In genomic region chr5:95730730-95731570, GRCh38 we compare ENCODE assay signal across 8 cellular contexts. TPM values are rescaled to one million over a fixed set of nuclear protein-coding genes. Genes with fewer than 3 reads are reported as not detected.
DNase-seq lines count a peak whose midpoint lies in the region; ATAC-seq and TF ChIP-seq lines count a peak whose summit lies in the region.

Gene RHOBTB3, plus strand, starts transcription at chr5:95731336. Its CDS starts 347 bp downstream, at chr5:95731683.

- H3K56ac ChIP-seq in IMR-90 (ENCODE audit: extremely low read depth, insufficient read depth, low read length): peak within 1 kb of the TSS; percentile 85

- BruUV-seq in IMR-90 (replicated peaks; lab: Mats Ljungman, UMichigan) (TSS peak; percentile 64), Panc1 (replicated peaks; lab: Mats Ljungman, UMichigan) (no TSS peak)

- peak within 1 kb of the TSS; percentile 84 for H3K18ac ChIP-seq in IMR-90 (ENCODE audit: low read depth, low read length)

- in situ Hi-C loops in IMR-90 (cut with MboI; ENCODE audit: low sequenced_read_pairs): loop anchor here (5.0 kb wide), 1 partner anchor 64 kb away; no protein-coding TSS in a partner anchor
- in situ Hi-C loops in Panc1 (cut with HindIII; ENCODE audit: low pct_unique_long_range_greater_than_20kb, low sequenced_read_pairs): no loop called here

- intact Hi-C loops in IMR-90 (cut with micrococcal nuclease) (loop anchor here (5.0 to 10.0 kb wide), 2 partner anchors 84 to 176 kb away; partner anchors contain the start of genes ARSK, RFESD and SKIC3), Panc1 (cut with micrococcal nuclease; ENCODE audit: unreplicated experiment) (loop anchor here (5.0 kb wide), 2 partner anchors 69 to 84 kb away; partner anchors contain the start of gene RFESD), thyroid gland (cut with DNase I) (loop anchor here (10.0 kb wide), 1 partner anchor 66 kb away; no protein-coding TSS in a partner anchor)

- H3K36me3 ChIP-seq in IMR-90 (ENCODE audit: control insufficient read depth, insufficient read depth, low read length) (peaks cover 6% of the 10 kb centered on the region), Panc1 (ENCODE audit: control insufficient read depth, insufficient read depth, low read length) (no peaks in the 10 kb centered on the region; the same call in 1 of the 2 replicates), thyroid gland (no peaks in the 10 kb centered on the region)

- H3K4me1 ChIP-seq in IMR-90 (ENCODE audit: control insufficient read depth, insufficient read depth, low read length): peaks cover 14% of the 10 kb centered on the region
- H3K4me1 ChIP-seq in Panc1 (ENCODE audit: control insufficient read depth, insufficient read depth, low read length): peaks cover 62% of the 10 kb centered on the region
- H3K4me1 ChIP-seq in thyroid gland: peaks cover 35% of the 10 kb centered on the region in 2 donors

- dilution Hi-C loops in IMR-90 (cut with HindIII; ENCODE audit: low sequenced_read_pairs, unreplicated experiment): no loop called here

- no peaks in the 10 kb centered on the region for H3K9me3 ChIP-seq in IMR-90 (ENCODE audit: control insufficient read depth, insufficient read depth, low read length)
- no peaks in the 10 kb centered on the region for H3K9me3 ChIP-seq in Panc1 (ENCODE audit: control insufficient read depth, insufficient read depth, low read depth, low read length)
- no peaks in the 10 kb centered on the region for H3K9me3 ChIP-seq in thyroid gland

- DNase-seq in DMS153 treated with DMSO at 0.1 percent for 48 hours (lab: John Stamatoyannopoulos, UW; ENCODE audit: unreplicated experiment) (peak; percentile 11), IMR-90 (peak; percentile 91), Panc1 (ENCODE audit: low read depth, low spot score) (no peak), foreskin melanocyte (peak; percentile 99), thyroid gland (peak; percentile 88 to 91)
- DNase-seq in activated naive CD4-positive, alpha-beta T cell treated with anti-CD3 and anti-CD28 coated beads, Interleukin-2, amount 50 U/mL, for 16 hours: peak; percentile 51

- POLR2A ChIA-PET in IMR-90 (lab: Charles Lee; ENCODE audit: unreplicated experiment) (interaction anchor here (0.6 to 1.7 kb wide), 8 partner anchors 10 to 125 kb away, joined by 3 to 20 read pairs (median 6); partner anchors contain the start of gene GLRX), Panc1 (lab: Charles Lee) (interaction anchor here (0.7 to 0.8 kb wide), 2 partner anchors 57 to 84 kb away, joined by 3 read pairs; partner anchors contain the start of gene RFESD)

- H3K4me3 ChIP-seq in IMR-90 (ENCODE audit: insufficient read depth, low read depth, low read length): peak within 1 kb of the TSS; percentile 98
- H3K4me3 ChIP-seq in Panc1 (ENCODE audit: low read depth in 2 of 2, low read length in 2 of 2): peak within 1 kb of the TSS; percentile 92 to 95
- H3K4me3 ChIP-seq in thyroid gland (replicated peaks in 1 of 3): peak within 1 kb of the TSS; percentile 75 to 88 (median 79)

- peak within 1 kb of the TSS; percentile 95 to 98 (median 96) for H3K4me3 Mint-ChIP-seq in nephron

- peaks cover 6 to 46% of the 10 kb centered on the region in 2 experiments; a peak in 2 of 4 replicates for H3K79me1 ChIP-seq in IMR-90 (ENCODE audit: low read depth in 1 of 2, low read length in 2 of 2)

- no peaks in the 10 kb centered on the region for H3K36me3 Mint-ChIP-seq in nephron (ENCODE audit: low read depth)

- peak within 1 kb of the TSS; percentile 58 for H2BK20ac ChIP-seq in IMR-90 (ENCODE audit: low read depth, low read length)

- peak within 1 kb of the TSS; percentile 99 for H3K23ac ChIP-seq in IMR-90 (ENCODE audit: low read depth, low read length)

- H3K27me3 ChIP-seq in IMR-90 (ENCODE audit: control insufficient read depth, insufficient read depth, low read length) (no peaks in the 10 kb centered on the region), Panc1 (ENCODE audit: control insufficient read depth, insufficient read depth, low read length) (no peaks in the 10 kb centered on the region), thyroid gland (no peaks in the 10 kb centered on the region)

- CTCF ChIA-PET in IMR-90 (lab: Yijun Ruan, JAX): interaction anchor here (0.6 to 2.1 kb wide), 4 partner anchors 13 to 115 kb away, joined by 3 to 12 read pairs (median 4); no protein-coding TSS in a partner anchor
- CTCF ChIA-PET in Panc1 (lab: Charles Lee): interaction anchor here (1.1 to 1.3 kb wide), 2 partner anchors 57 to 66 kb away, joined by 3 to 4 read pairs; no protein-coding TSS in a partner anchor

- H3K14ac ChIP-seq in IMR-90 (replicated peaks; ENCODE audit: low read depth, low read length): peak within 1 kb of the TSS; percentile 98

- peak within 1 kb of the TSS; percentile 83 for H2BK120ac ChIP-seq in IMR-90 (ENCODE audit: low read depth, low read length)

- peak; percentile 63; the same call in 1 of the 2 replicates for TF ChIP-seq POLR2A in IMR-90 (IDR thresholded peaks at IDR 0.05; ENCODE audit: low read depth, low read length)
- TF ChIP-seq POLR2A in thyroid gland (IDR thresholded peaks at IDR 0.05): peak in 1 of 2 donors; percentile 90

- no peaks in the 10 kb centered on the region for H3K27me3 Mint-ChIP-seq in nephron (ENCODE audit: low read depth)

- H3K27ac Mint-ChIP-seq in nephron: peak within 1 kb of the TSS; percentile 97 to 99 (median 98)

- H3K4me2 ChIP-seq in IMR-90 (ENCODE audit: low read depth, low read length): peak within 1 kb of the TSS; percentile 97

- peak within 1 kb of the TSS; percentile 94 for H4K91ac ChIP-seq in IMR-90 (ENCODE audit: insufficient read depth, low read depth, low read length)

- H3K9me1 ChIP-seq in IMR-90 (ENCODE audit: insufficient read depth, low read length): peaks cover 12% of the 10 kb centered on the region; the same call in 1 of the 2 replicates

- H4K8ac ChIP-seq in IMR-90 (ENCODE audit: low read depth in 2 of 2, low read length in 2 of 2): peak within 1 kb of the TSS; percentile 88

- 0% methylated on average over 35 of the region's 78 CpGs; no CpG with 5 or more reads in 1 of the 2 experiments for WGBS in IMR-90 (ENCODE audit: extremely low coverage in 2 of 2, insufficient read length in 1 of 2), 2 experiments
- 0 to 2% methylated on average over 29 to 37 of the region's 78 CpGs for WGBS in thyroid gland, 2 donors

- TF ChIP-seq RAD21 in IMR-90 (IDR thresholded peaks at IDR 0.05; ENCODE audit: low read length): no peak; the same call in 1 of the 2 replicates

- H4K5ac ChIP-seq in IMR-90 (ENCODE audit: low read depth, low read length): peak within 1 kb of the TSS; percentile 82

- TF ChIP-seq CTCF in IMR-90 (conservative IDR thresholded peaks at IDR 0.05; ENCODE audit: low read depth, low read length) (no peak), Panc1 (IDR thresholded peaks at IDR 0.05) (no peak; the same call in 1 of the 2 replicates), nephron (IDR thresholded peaks at IDR 0.05; ENCODE audit: unreplicated experiment in 3 of 3) (no peak), thyroid gland (IDR thresholded peaks at IDR 0.05) (peak in 1 of 6 experiments; percentile 4)

- H2AK5ac ChIP-seq in IMR-90 (ENCODE audit: low read depth, low read length): peak within 1 kb of the TSS; percentile 99

- peaks cover 76% of the 10 kb centered on the region for H3K4me1 Mint-ChIP-seq in nephron

- peaks cover 18% of the 10 kb centered on the region for H4K20me1 ChIP-seq in IMR-90 (ENCODE audit: insufficient read depth, low read length)

- H3K4ac ChIP-seq in IMR-90 (ENCODE audit: low read depth, low read length): peak within 1 kb of the TSS; percentile 98

- peak within 1 kb of the TSS; percentile 95 for H2BK5ac ChIP-seq in IMR-90 (ENCODE audit: low read depth, low read length, poor library complexity, severe bottlenecking)

- peak within 1 kb of the TSS; percentile 90; the same call in 2 of the 3 replicates for H2BK15ac ChIP-seq in IMR-90 (ENCODE audit: low read depth, low read length)

- peak; percentile 45 for ATAC-seq in GM21528 (IDR thresholded peaks at IDR 0.05; ENCODE audit: low FRiP score, unreplicated experiment)
- peak; percentile 75 for ATAC-seq in IMR-90 (ENCODE audit: low read depth)
- ATAC-seq in Panc1: peak; percentile 89

- H3K27ac ChIP-seq in IMR-90 (ENCODE audit: insufficient read depth, low read length) (peak within 1 kb of the TSS; percentile 100), Panc1 (ENCODE audit: low read length) (peak within 1 kb of the TSS; percentile 98), thyroid gland (peak within 1 kb of the TSS; percentile 82 to 94 (median 92))

- no peaks in the 10 kb centered on the region for H3K9me3 Mint-ChIP-seq in nephron

- peak within 1 kb of the TSS; percentile 94 for H2AK9ac ChIP-seq in IMR-90 (replicated peaks; ENCODE audit: low read depth, low read length, poor library complexity)

- H2AFZ ChIP-seq in IMR-90 (replicated peaks; ENCODE audit: low read length, poor library complexity): peak within 1 kb of the TSS; percentile 93

- peak within 1 kb of the TSS; percentile 97 for H3K9ac ChIP-seq in IMR-90 (ENCODE audit: low read depth, low read length)

TF ChIP-seq in IMR-90, 13 proteins besides CTCF, POLR2A, EP300 and RAD21 (continues in another document):
- peak; percentile 85; the same call in 1 of the 2 replicates for TF ChIP-seq MXI1 (IDR thresholded peaks at IDR 0.05; ENCODE audit: borderline replicate concordance, low read depth, low read length)
- peak; percentile 49; the same call in 1 of the 2 replicates for TF ChIP-seq USF2 (IDR thresholded peaks at IDR 0.05; ENCODE audit: low read depth, low read length)
- TF ChIP-seq RFX5 (IDR thresholded peaks at IDR 0.05; ENCODE audit: low read depth, low read length): no peak
- TF ChIP-seq SMC3 (IDR thresholded peaks at IDR 0.05; ENCODE audit: low read depth, low read length): no peak
- no peak for TF ChIP-seq CHD1 (IDR thresholded peaks at IDR 0.05; ENCODE audit: low read depth, low read length)
- TF ChIP-seq MAZ (IDR thresholded peaks at IDR 0.05; ENCODE audit: borderline replicate concordance, low read depth, low read length): peak; percentile 86; the same call in 1 of the 2 replicates
- TF ChIP-seq FOS (IDR thresholded peaks at IDR 0.05; ENCODE audit: low read depth, low read length): no peak
- TF ChIP-seq BHLHE40 (IDR thresholded peaks at IDR 0.05; ENCODE audit: low read depth, low read length): peak; percentile 96
- TF ChIP-seq NFE2L2 (IDR thresholded peaks at IDR 0.05; ENCODE audit: low read depth, low read length): no peak

RNA-seq across cellular contexts. Expression of gene RHOBTB3, which starts in this region (rescaled TPM):
- total RNA-seq in IMR-90 (2012; rRNA removed) (356 and 447 TPM in 2 replicates), Panc1 (2021; ENCODE audit: unreplicated experiment) (95.2 TPM), thyroid gland (10 to 100 TPM; 58.7 to 85.7 (median 68.0) TPM)
- polyA plus RNA-seq in IMR-90 (2012; rRNA removed): 117 and 118 TPM in 2 replicates
- polyA plus RNA-seq in IMR-90 (2012; cell fraction: cytosol; rRNA removed): 106 and 114 TPM in 2 replicates
- 115 and 315 TPM in 2 replicates for polyA plus RNA-seq in IMR-90 (2012; cell fraction: nucleus; rRNA removed; ENCODE audit: low replicate concordance)
- polyA plus RNA-seq in Panc1 (2012; ENCODE audit: insufficient read length): 56.2 TPM
